In genomic region chr21:36322083-36322424, GRCh38 we compare ENCODE assay signal across 8 cellular contexts. TPM values are rescaled to one million over a fixed set of nuclear protein-coding genes. Genes with fewer than 3 reads are reported as not detected.
DNase-seq lines count a peak whose midpoint lies in the region; ATAC-seq and TF ChIP-seq lines count a peak whose summit lies in the region.

No MANE protein-coding gene starts in this region.

- H3K9me3 ChIP-seq in sigmoid colon = no peaks in the 10 kb centered on the region

- peaks cover 0 to 48% (median 45%) of the 10 kb centered on the region in 4 donors for H3K4me1 ChIP-seq in sigmoid colon

- no peaks in the 10 kb centered on the region for H3K36me3 ChIP-seq in sigmoid colon

- no peak for ATAC-seq in T-cell (replicated peaks in 1 of 4)

- H3K27ac Mint-ChIP-seq in T-cell = peak overlapping the region; percentile 94 to 98

- no peak for TF ChIP-seq EP300 in sigmoid colon (IDR thresholded peaks at IDR 0.05)

- H3K27me3 Mint-ChIP-seq in T-cell = no peaks in the 10 kb centered on the region

- peaks cover 41 to 50% (median 45%) of the 10 kb centered on the region in 3 donors for H3K4me1 Mint-ChIP-seq in T-cell

- H3K27me3 ChIP-seq in sigmoid colon = no peaks in the 10 kb centered on the region

- no peak for TF ChIP-seq POLR2A in sigmoid colon (IDR thresholded peaks at IDR 0.05)

- peaks cover 15% of the 10 kb centered on the region for H3K36me3 Mint-ChIP-seq in T-cell

- no peak for DNase-seq in GM12864 (ENCODE audit: low read depth)
- no peak for DNase-seq in T-cell
- no peak for DNase-seq in fibroblast of mammary gland (ENCODE audit: low read depth)
- DNase-seq in sigmoid colon = no peak
- no peak for DNase-seq in effector CD4-positive, alpha-beta T cell
- DNase-seq in globus pallidus (ENCODE audit: low spot score) = no peak
- no peak for DNase-seq in CD1c-positive myeloid dendritic cell (ENCODE audit: extremely low spot score)
- no peak for DNase-seq in NCI-H146 (lab: John Stamatoyannopoulos, UW)

- TF ChIP-seq CTCF in GM12864 (IDR thresholded peaks at IDR 0.05; ENCODE audit: low read depth, low read length, missing control alignments) (no peak), fibroblast of mammary gland (conservative IDR thresholded peaks at IDR 0.05; ENCODE audit: control insufficient read depth, insufficient read depth, low read depth, low read length) (no peak), sigmoid colon (IDR thresholded peaks at IDR 0.05) (no peak)

- 20 to 57% methylated on average over 2 of the region's 2 CpGs for WGBS in sigmoid colon, 2 donors

- H3K9me3 Mint-ChIP-seq in T-cell = no peaks in the 10 kb centered on the region

- POLR2A ChIA-PET in T-cell (lab: Charles Lee) = interaction anchor here (0.5 to 2.5 kb wide), 7 partner anchors 12 to 184 kb away, joined by 3 to 12 read pairs (median 4); no protein-coding TSS in a partner anchor

- H3K27ac ChIP-seq in sigmoid colon = peak overlapping the region; percentile 96 to 99 (median 98)

- CTCF ChIA-PET in T-cell (lab: Charles Lee) = interaction anchor here (1.2 to 3.3 kb wide), 6 partner anchors 12 to 186 kb away, joined by 3 to 41 read pairs (median 6); no protein-coding TSS in a partner anchor

- H3K4me3 Mint-ChIP-seq in T-cell = peak overlapping the region; percentile 94 to 97 (median 95)

- intact Hi-C loops in sigmoid colon (cut with DNase I) = no loop called here

- H3K4me3 ChIP-seq in GM12864 (ENCODE audit: low read depth, low read length) = peak overlapping the region; percentile 90
- peak overlapping the region; percentile 59 for H3K4me3 ChIP-seq in fibroblast of mammary gland (ENCODE audit: control insufficient read depth, low read depth, low read length)
- peak overlapping the region in 3 of 4 donors; percentile 77 to 94 (median 79) for H3K4me3 ChIP-seq in sigmoid colon

RNA-seq across cellular contexts. Expression of gene MORC3, which starts 2.1 kb away (rescaled TPM):
- total RNA-seq in T-cell = 10 to 100 TPM; 53.1 to 74.8 (median 71.6) TPM
- 10 to 100 TPM; 39.5 to 59.8 (median 48.4) TPM for total RNA-seq in sigmoid colon
- 10 to 100 TPM; 12.0 to 18.0 (median 14.9) TPM for polyA plus RNA-seq in sigmoid colon
